In the genomic region with DNA sequence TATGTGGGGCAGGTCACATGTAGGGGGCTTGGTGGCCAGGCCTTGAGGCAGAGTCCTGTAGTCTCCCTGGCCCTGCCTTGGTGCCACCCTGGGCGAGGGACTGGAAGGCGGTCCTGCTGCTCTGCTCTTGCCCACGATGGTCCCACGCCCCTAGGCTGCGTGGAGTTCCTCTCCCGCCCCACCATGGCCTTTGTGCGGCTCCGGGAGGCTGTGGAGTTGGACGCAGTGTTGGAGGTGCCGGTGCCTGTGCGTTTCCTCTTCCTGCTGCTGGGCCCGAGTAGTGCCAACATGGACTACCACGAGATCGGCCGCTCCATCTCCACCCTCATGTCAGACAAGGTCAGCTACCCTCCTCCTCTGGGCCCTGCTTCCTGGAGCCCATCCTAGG, we compare ENCODE assay signal across 29 cellular contexts.
"Had no signal": no experiment of that assay in that cellular context is flagged by ENCODE, and none has a peak within 500 bp of the region (broad histone marks: within the 10 kb centered on the region; RNA-seq: fewer than 3 reads in every experiment).

No MANE protein-coding gene starts in this region.

- H3K9me3 ChIP-seq: adrenal gland, body of pancreas, esophagus muscularis mucosa, gastrocnemius medialis, heart right ventricle had no signal

- H3K4me1 ChIP-seq: adrenal gland, esophagus muscularis mucosa, foreskin keratinocyte, gastrocnemius medialis, heart right ventricle had no signal

- H3K27ac ChIP-seq: adrenal gland, body of pancreas, foreskin keratinocyte, gastrocnemius medialis, heart right ventricle, VCaP had no signal

- DNase-seq: activated CD4-positive, alpha-beta memory T cell treated with anti-CD3 and anti-CD28 coated beads, Interleukin-2, amount 10 ng/mL, durations not matched to agents 7 days and 5 days; activated CD4-positive, alpha-beta T cell treated with anti-CD3 and anti-CD28 coated beads for 1 hour; activated CD4-positive, alpha-beta T cell treated with anti-CD3 and anti-CD28 coated beads for 4 hours; activated CD4-positive, alpha-beta T cell treated with anti-CD3 and anti-CD28 coated beads, Interleukin-2, amount 10 ng/mL, durations not matched to agents 7 days and 5 days; activated CD4-positive, alpha-beta T cell treated with anti-CD3 and anti-CD28 coated beads, Interleukin-2, amount 50 U/mL, for 4 hours; activated effector memory CD4-positive, alpha-beta T cell treated with anti-CD3 and anti-CD28 coated beads, Interleukin-2, amount 50 U/mL, for 16 hours; activated naive CD4-positive, alpha-beta T cell treated with anti-CD3 and anti-CD28 coated beads for 36 hours; activated naive CD8-positive, alpha-beta T cell treated with anti-CD3 and anti-CD28 coated beads for 36 hours; activated naive CD8-positive, alpha-beta T cell treated with anti-CD3 and anti-CD28 coated beads, Interleukin-2, amount 50 U/mL, for 24 hours; activated T-cell treated with anti-CD3 and anti-CD28 coated beads, Interleukin-2, amount 50 U/mL, for 4 hours; adrenal gland; amygdala; aorta; body of pancreas; caudate nucleus; cortex of kidney; dermis blood vessel endothelial cell; effector CD4-positive, alpha-beta T cell; effector memory CD8-positive, alpha-beta T cell; erythroblast; foreskin keratinocyte; gastrocnemius medialis; glutamatergic neuron; heart right ventricle; T-helper 2 cell had no signal

- FAIRE-seq: colon had no signal

- ATAC-seq: activated naive CD8-positive, alpha-beta T cell treated with anti-CD3 and anti-CD28 coated beads, Interleukin-2, amount 50 U/mL, for 24 hours; activated T-cell treated with anti-CD3 and anti-CD28 coated beads, Interleukin-2, amount 50 U/mL, for 4 hours; body of pancreas; effector memory CD8-positive, alpha-beta T cell; foreskin keratinocyte; gastrocnemius medialis; heart right ventricle; WTC11 had no signal

- H3K4me3 ChIP-seq: adrenal gland, body of pancreas, esophagus muscularis mucosa, gastrocnemius medialis, heart right ventricle had no signal
